Comparison of ENCODE assay signal across 1 cellular context in the genomic region with DNA sequence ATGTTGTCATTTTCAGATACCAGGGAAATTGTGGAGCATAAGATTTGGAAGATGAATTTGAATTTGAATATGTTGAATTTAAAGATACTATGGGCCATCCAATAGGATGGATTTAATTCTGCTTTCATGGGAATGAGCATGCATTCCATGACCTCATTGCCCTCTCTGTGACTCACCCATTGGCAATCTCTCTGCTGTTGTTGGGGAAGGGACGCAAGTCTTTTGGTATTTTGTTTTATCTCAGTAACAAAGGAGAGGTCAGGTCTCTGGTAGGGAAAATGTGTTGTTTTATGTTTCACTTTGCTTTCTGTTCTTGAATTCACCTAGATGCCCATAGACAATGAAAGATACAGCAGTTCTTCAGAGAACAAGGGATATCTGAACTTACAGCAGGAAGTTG.
TF ChIP-seq lines count a peak whose summit lies in the region.

No MANE protein-coding gene starts in this region.

TF ChIP-seq in endothelial cell of umbilical vein, 7 proteins besides CTCF, POLR2A, EP300 and RAD21:
- TF ChIP-seq, protein P1, sequence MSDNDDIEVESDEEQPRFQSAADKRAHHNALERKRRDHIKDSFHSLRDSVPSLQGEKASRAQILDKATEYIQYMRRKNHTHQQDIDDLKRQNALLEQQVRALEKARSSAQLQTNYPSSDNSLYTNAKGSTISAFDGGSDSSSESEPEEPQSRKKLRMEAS (IDR thresholded peaks at IDR 0.05; ENCODE audit: insufficient read depth, insufficient read length) = no peak
- TF ChIP-seq JUN (IDR thresholded peaks at IDR 0.05; ENCODE audit: borderline replicate concordance, insufficient read depth, insufficient read length, low read depth) (peak; percentile 90), POLR2AphosphoS5 (IDR thresholded peaks at IDR 0.05; ENCODE audit: insufficient read depth, low read depth, low read length) (peak; percentile 42), GATA2 (IDR thresholded peaks at IDR 0.05; ENCODE audit: insufficient read depth, insufficient read length, low read depth, low read length) (peak; percentile 68), EZH2 (IDR thresholded peaks at IDR 0.05; ENCODE audit: borderline replicate concordance, low read depth, low read length, severe bottlenecking) (no peak), FOS (IDR thresholded peaks at IDR 0.05; ENCODE audit: borderline replicate concordance, insufficient read depth, low read length) (peak; percentile 88), MYC (IDR thresholded peaks at IDR 0.05; ENCODE audit: low read depth, low read length) (no peak)
